8 cellular contexts compared by ENCODE assay signal in genomic region chr4:102868153-102868781, GRCh38. TPM values are rescaled to one million over a fixed set of nuclear protein-coding genes. Genes with fewer than 3 reads are reported as not detected.
DNase-seq lines count a peak whose midpoint lies in the region; ATAC-seq and TF ChIP-seq lines count a peak whose summit lies in the region.

No MANE protein-coding gene starts in this region.

- BruUV-seq in IMR-90 (replicated peaks; lab: Mats Ljungman, UMichigan): no TSS peak

- H3K9me3 Mint-ChIP-seq in activated naive CD8-positive, alpha-beta T cell treated with anti-CD3 and anti-CD28 coated beads, Interleukin-2, amount 10 ng/mL, durations not matched to agents 7 days and 5 days: peaks cover 5% of the 10 kb centered on the region

- H3K27me3 ChIP-seq in GM06990 (replicated peaks; ENCODE audit: control insufficient read depth, insufficient read depth, low read length) (no peaks in the 10 kb centered on the region), IMR-90 (ENCODE audit: control insufficient read depth, insufficient read depth, low read length) (no peaks in the 10 kb centered on the region), iPS-20b (ENCODE audit: insufficient read depth, low read length) (no peaks in the 10 kb centered on the region)

- 70% methylated on average over 2 of the region's 23 CpGs; no CpG with 5 or more reads in 1 of the 2 experiments for WGBS in IMR-90 (ENCODE audit: extremely low coverage in 2 of 2, insufficient read length in 1 of 2), 2 experiments

- H3K27me3 Mint-ChIP-seq in activated naive CD8-positive, alpha-beta T cell treated with anti-CD3 and anti-CD28 coated beads, Interleukin-2, amount 10 ng/mL, durations not matched to agents 7 days and 5 days: no peaks in the 10 kb centered on the region

- peak overlapping the region; percentile 95 for H3K4me3 Mint-ChIP-seq in activated naive CD8-positive, alpha-beta T cell treated with anti-CD3 and anti-CD28 coated beads, Interleukin-2, amount 10 ng/mL, durations not matched to agents 7 days and 5 days

- peaks cover 51% of the 10 kb centered on the region for H3K4me1 Mint-ChIP-seq in activated naive CD8-positive, alpha-beta T cell treated with anti-CD3 and anti-CD28 coated beads, Interleukin-2, amount 10 ng/mL, durations not matched to agents 7 days and 5 days

- peak overlapping the region; percentile 21; the same call in 1 of the 2 replicates for H2BK120ac ChIP-seq in IMR-90 (ENCODE audit: low read depth, low read length)

- ATAC-seq in IMR-90 (ENCODE audit: low read depth): peak; percentile 36
- no peak for ATAC-seq in activated naive CD8-positive, alpha-beta T cell treated with anti-CD3 and anti-CD28 coated beads, Interleukin-2, amount 10 ng/mL, durations not matched to agents 7 days and 5 days (ENCODE audit: low read depth)

- H3K4me2 ChIP-seq in IMR-90 (ENCODE audit: low read depth, low read length): peak overlapping the region; percentile 71

- POLR2A ChIA-PET in IMR-90 (lab: Charles Lee; ENCODE audit: unreplicated experiment): no interaction called here
- POLR2A ChIA-PET in activated naive CD8-positive, alpha-beta T cell treated with anti-CD3 and anti-CD28 coated beads, Interleukin-2, amount 10 ng/mL, durations not matched to agents 7 days and 5 days (lab: Charles Lee): interaction anchor here (0.6 to 5.4 kb wide), 11 partner anchors 8 to 136 kb away, joined by 3 to 226 read pairs (median 5); partner anchors contain the start of genes MANBA and UBE2D3

- dilution Hi-C loops in IMR-90 (cut with HindIII; ENCODE audit: low sequenced_read_pairs, unreplicated experiment): no loop called here

- peak overlapping the region; percentile 98 for H2AFZ ChIP-seq in IMR-90 (replicated peaks; ENCODE audit: low read length, poor library complexity)

- H3K9me1 ChIP-seq in IMR-90 (ENCODE audit: insufficient read depth, low read length): no peaks in the 10 kb centered on the region

- H3K4ac ChIP-seq in IMR-90 (ENCODE audit: low read depth, low read length): peak overlapping the region; percentile 37

- H2BK20ac ChIP-seq in IMR-90 (ENCODE audit: low read depth, low read length): no peak overlapping the region

- H3K4me1 ChIP-seq in IMR-90 (ENCODE audit: control insufficient read depth, insufficient read depth, low read length) (no peaks in the 10 kb centered on the region), iPS-20b (ENCODE audit: insufficient read depth, low read length) (peaks cover 12% of the 10 kb centered on the region; the same call in 1 of the 2 replicates)

- H3K36me3 Mint-ChIP-seq in activated naive CD8-positive, alpha-beta T cell treated with anti-CD3 and anti-CD28 coated beads, Interleukin-2, amount 10 ng/mL, durations not matched to agents 7 days and 5 days: peaks cover 33% of the 10 kb centered on the region

- H3K9me3 ChIP-seq in IMR-90 (ENCODE audit: control insufficient read depth, insufficient read depth, low read length): no peaks in the 10 kb centered on the region
- H3K9me3 ChIP-seq in iPS-20b (ENCODE audit: insufficient read depth, low read depth, low read length): no peaks in the 10 kb centered on the region

- no peaks in the 10 kb centered on the region for H4K20me1 ChIP-seq in IMR-90 (ENCODE audit: insufficient read depth, low read length)

- peak overlapping the region; percentile 74 for H3K56ac ChIP-seq in IMR-90 (ENCODE audit: extremely low read depth, insufficient read depth, low read length)

- 0 out of 3 replicates have a peak overlapping the region, but pooled peaks have one; percentile 11 for H2BK15ac ChIP-seq in IMR-90 (ENCODE audit: low read depth, low read length)

- peak overlapping the region; percentile 26 for H3K23ac ChIP-seq in IMR-90 (ENCODE audit: low read depth, low read length)

- H3K14ac ChIP-seq in IMR-90 (replicated peaks; ENCODE audit: low read depth, low read length): peak overlapping the region; percentile 53

- CTCF ChIA-PET in IMR-90 (lab: Yijun Ruan, JAX): interaction anchor here (0.6 kb wide), 1 partner anchor 156 kb away, joined by 3 read pairs; no protein-coding TSS in a partner anchor

- peak overlapping the region; percentile 89 for H3K4me3 ChIP-seq in GM06990 (replicated peaks; ENCODE audit: low read depth, low read length)
- H3K4me3 ChIP-seq in IMR-90 (ENCODE audit: insufficient read depth, low read depth, low read length): peak overlapping the region; percentile 81
- H3K4me3 ChIP-seq in iPS-20b (ENCODE audit: low read length): peak overlapping the region; percentile 82

- TF ChIP-seq CTCF in GM06990 (IDR thresholded peaks at IDR 0.05; ENCODE audit: insufficient read depth, low read length, poor library complexity, severe bottlenecking) (no peak), IMR-90 (conservative IDR thresholded peaks at IDR 0.05; ENCODE audit: low read depth, low read length) (no peak)

- H4K8ac ChIP-seq in IMR-90 (ENCODE audit: low read depth in 2 of 2, low read length in 2 of 2): peak overlapping the region; percentile 81 to 94

- no peak for TF ChIP-seq POLR2A in IMR-90 (IDR thresholded peaks at IDR 0.05; ENCODE audit: low read depth, low read length)

- H4K5ac ChIP-seq in IMR-90 (ENCODE audit: low read depth, low read length): peak overlapping the region; percentile 48; the same call in 1 of the 2 replicates

- H3K9ac ChIP-seq in IMR-90 (ENCODE audit: low read depth, low read length) (peak overlapping the region; percentile 83), iPS-20b (ENCODE audit: low read depth, low read length) (peak overlapping the region; percentile 87)

- TF ChIP-seq RAD21 in IMR-90 (IDR thresholded peaks at IDR 0.05; ENCODE audit: low read length): no peak

- H3K36me3 ChIP-seq in GM06990 (ENCODE audit: control insufficient read depth, insufficient read depth, low read length) (peaks cover 2% of the 10 kb centered on the region; the same call in 1 of the 2 replicates), IMR-90 (ENCODE audit: control insufficient read depth, insufficient read depth, low read length) (no peaks in the 10 kb centered on the region), iPS-20b (ENCODE audit: insufficient read depth, low read depth, low read length) (peaks cover 7% of the 10 kb centered on the region; the same call in 1 of the 2 replicates)

- peak overlapping the region; percentile 66 for H2BK5ac ChIP-seq in IMR-90 (ENCODE audit: low read depth, low read length, poor library complexity, severe bottlenecking)

- in situ Hi-C loops in IMR-90 (cut with MboI; ENCODE audit: low sequenced_read_pairs): no loop called here

- peaks cover 14 to 26% of the 10 kb centered on the region in 2 experiments for H3K79me1 ChIP-seq in IMR-90 (ENCODE audit: low read depth in 1 of 2, low read length in 2 of 2)

- intact Hi-C loops in IMR-90 (cut with micrococcal nuclease): loop anchor here (2.0 to 5.0 kb wide), 2 partner anchors 141 to 246 kb away; no protein-coding TSS in a partner anchor

- no peak overlapping the region; the same call in 1 of the 2 replicates for H2AK5ac ChIP-seq in IMR-90 (ENCODE audit: low read depth, low read length)

- peak overlapping the region; percentile 98 for H3K27ac Mint-ChIP-seq in activated naive CD8-positive, alpha-beta T cell treated with anti-CD3 and anti-CD28 coated beads, Interleukin-2, amount 10 ng/mL, durations not matched to agents 7 days and 5 days

- DNase-seq in GM06990 (ENCODE audit: extremely low read depth, insufficient read length) (no peak), IMR-90 (no peak), superior temporal gyrus (ENCODE audit: extremely low spot score) (no peak), OCI-M2 (lab: John Stamatoyannopoulos, UW; ENCODE audit: unreplicated experiment) (no peak), NAMALWA (ENCODE audit: low spot score) (no peak)
- DNase-seq in activated naive CD8-positive, alpha-beta T cell treated with anti-CD3 and anti-CD28 coated beads, Interleukin-2, amount 10 ng/mL, durations not matched to agents 7 days and 5 days: peak; percentile 50
- peak; percentile 25 for DNase-seq in stimulated activated CD4-positive, alpha-beta T cell treated with anti-CD3 and anti-CD28 coated beads, Interleukin-4, amount 100 ng/mL, for 1 hour

- peak overlapping the region; percentile 91 for H2AK9ac ChIP-seq in IMR-90 (replicated peaks; ENCODE audit: low read depth, low read length, poor library complexity)

- peak overlapping the region; percentile 68 for H3K27ac ChIP-seq in IMR-90 (ENCODE audit: insufficient read depth, low read length)
- H3K27ac ChIP-seq in iPS-20b (ENCODE audit: low read length): peak overlapping the region; percentile 46

- peak overlapping the region; percentile 53 for H4K91ac ChIP-seq in IMR-90 (ENCODE audit: insufficient read depth, low read depth, low read length)

- peak overlapping the region; percentile 21; the same call in 1 of the 2 replicates for H3K18ac ChIP-seq in IMR-90 (ENCODE audit: low read depth, low read length)

TF ChIP-seq in IMR-90, 13 proteins besides CTCF, POLR2A, EP300 and RAD21 (continues in another document):
- TF ChIP-seq CEBPB (IDR thresholded peaks at IDR 0.05; ENCODE audit: low read depth, low read length) (no peak), CHD1 (IDR thresholded peaks at IDR 0.05; ENCODE audit: low read depth, low read length) (no peak), MXI1 (IDR thresholded peaks at IDR 0.05; ENCODE audit: borderline replicate concordance, low read depth, low read length) (no peak), MAZ (IDR thresholded peaks at IDR 0.05; ENCODE audit: borderline replicate concordance, low read depth, low read length) (no peak), SMC3 (IDR thresholded peaks at IDR 0.05; ENCODE audit: low read depth, low read length) (no peak), RFX5 (IDR thresholded peaks at IDR 0.05; ENCODE audit: low read depth, low read length) (no peak)

RNA-seq across cellular contexts. Expression of gene CISD2, which starts 0.5 kb away (rescaled TPM):
- total RNA-seq in IMR-90 (2012; rRNA removed): 7.0 and 21.1 TPM in 2 replicates
- polyA plus RNA-seq in IMR-90 (2012; rRNA removed): 14.3 and 14.4 TPM in 2 replicates
- polyA plus RNA-seq in IMR-90 (2012; cell fraction: cytosol; rRNA removed): 5.4 and 6.6 TPM in 2 replicates
- 0.89 and 3.2 TPM in 2 replicates for polyA plus RNA-seq in IMR-90 (2012; cell fraction: nucleus; rRNA removed; ENCODE audit: low replicate concordance)
- 10 to 100 TPM; 25.2 to 28.5 TPM for total RNA-seq in activated naive CD8-positive, alpha-beta T cell treated with anti-CD3 and anti-CD28 coated beads, Interleukin-2, amount 10 ng/mL, durations not matched to agents 7 days and 5 days

RNA-seq across cellular contexts. Expression of gene UBE2D3, which starts 40.9 kb away (rescaled TPM):
- 387 and 407 TPM in 2 replicates for total RNA-seq in IMR-90 (2012; rRNA removed)
- 233 and 259 TPM in 2 replicates for polyA plus RNA-seq in IMR-90 (2012; rRNA removed)
- 127 and 219 TPM in 2 replicates for polyA plus RNA-seq in IMR-90 (2012; cell fraction: cytosol; rRNA removed)
- polyA plus RNA-seq in IMR-90 (2012; cell fraction: nucleus; rRNA removed; ENCODE audit: low replicate concordance): 170 and 331 TPM in 2 replicates
- total RNA-seq in activated naive CD8-positive, alpha-beta T cell treated with anti-CD3 and anti-CD28 coated beads, Interleukin-2, amount 10 ng/mL, durations not matched to agents 7 days and 5 days: 100 to 1,000 TPM; 376 to 380 TPM

Comparison
In these comparisons a context has a peak if more than half of its experiments do, and no peak if none do; other contexts are left out.
1. DNase-seq: peak in activated naive CD8-positive, alpha-beta T cell treated with anti-CD3 and anti-CD28 coated beads, Interleukin-2, amount 10 ng/mL, durations not matched to agents 7 days and 5 days (single experiment) and stimulated activated CD4-positive, alpha-beta T cell treated with anti-CD3 and anti-CD28 coated beads, Interleukin-4, amount 100 ng/mL, for 1 hour (single experiment); none in GM06990 (single experiment), IMR-90 (single experiment), superior temporal gyrus (single experiment), OCI-M2 (single experiment) and NAMALWA (single experiment).
2. Peak in every context shown above with its lines, with median percentiles within 50 percentile points of each other: H3K4me3 ChIP-seq.